ENCODE assay signal across 8 cellular contexts in genomic region chr12:11228268-11228879, GRCh38. TPM values are rescaled to one million over a fixed set of nuclear protein-coding genes. Genes with fewer than 3 reads are reported as not detected.
DNase-seq lines count a peak whose midpoint lies in the region; ATAC-seq, FAIRE-seq and TF ChIP-seq lines count a peak whose summit lies in the region.

No MANE protein-coding gene starts in this region.

- H3K9me3 Mint-ChIP-seq in mesothelial cell of epicardium = no peaks in the 10 kb centered on the region
- H3K9me3 Mint-ChIP-seq in activated T-helper 2 cell treated with anti-CD3 and anti-CD28 coated beads, Interferon-gamma antibody, Interleukin-2, Interleukin-4, amounts not matched to agents 10 μg/mL and 5 μg/mL and 100 μg/mL, durations not matched to agents 14 hours and 24 hours and 36 hours = no peaks in the 10 kb centered on the region

- H3K36me3 Mint-ChIP-seq in mesothelial cell of epicardium = no peaks in the 10 kb centered on the region
- H3K36me3 Mint-ChIP-seq in activated T-helper 2 cell treated with anti-CD3 and anti-CD28 coated beads, Interferon-gamma antibody, Interleukin-2, Interleukin-4, amounts not matched to agents 10 μg/mL and 5 μg/mL and 100 μg/mL, durations not matched to agents 14 hours and 24 hours and 36 hours (ENCODE audit: low read depth) = no peaks in the 10 kb centered on the region

- no peak for ATAC-seq in GM21619 (IDR thresholded peaks at IDR 0.05; ENCODE audit: unreplicated experiment)

- H3K27ac Mint-ChIP-seq in mesothelial cell of epicardium = no peak overlapping the region
- no peak overlapping the region for H3K27ac Mint-ChIP-seq in activated T-helper 2 cell treated with anti-CD3 and anti-CD28 coated beads, Interferon-gamma antibody, Interleukin-2, Interleukin-4, amounts not matched to agents 10 μg/mL and 5 μg/mL and 100 μg/mL, durations not matched to agents 14 hours and 24 hours and 36 hours

- FAIRE-seq in GM12891 (lab: Jason Lieb, UNC) (peak; percentile 91), RCC 7860 (lab: Jason Lieb, UNC) (no peak)

- TF ChIP-seq POLR2A in GM12891 (IDR thresholded peaks at IDR 0.05; ENCODE audit: low read depth, low read length) = no peak

- H3K27me3 Mint-ChIP-seq in mesothelial cell of epicardium (ENCODE audit: low read depth) = peaks cover 9% of the 10 kb centered on the region
- peaks cover 5% of the 10 kb centered on the region for H3K27me3 Mint-ChIP-seq in activated T-helper 2 cell treated with anti-CD3 and anti-CD28 coated beads, Interferon-gamma antibody, Interleukin-2, Interleukin-4, amounts not matched to agents 10 μg/mL and 5 μg/mL and 100 μg/mL, durations not matched to agents 14 hours and 24 hours and 36 hours (ENCODE audit: low read depth)

- H3K4me3 Mint-ChIP-seq in mesothelial cell of epicardium = no peak overlapping the region
- H3K4me3 Mint-ChIP-seq in activated T-helper 2 cell treated with anti-CD3 and anti-CD28 coated beads, Interferon-gamma antibody, Interleukin-2, Interleukin-4, amounts not matched to agents 10 μg/mL and 5 μg/mL and 100 μg/mL, durations not matched to agents 14 hours and 24 hours and 36 hours (ENCODE audit: low read depth) = no peak overlapping the region

- H3K4me3 ChIP-seq in choroid plexus epithelial cell (ENCODE audit: low read depth, low read length) = no peak overlapping the region

- intact Hi-C loops in activated T-helper 2 cell treated with anti-CD3 and anti-CD28 coated beads, Interferon-gamma antibody, Interleukin-2, Interleukin-4, amounts not matched to agents 10 μg/mL and 5 μg/mL and 100 μg/mL, durations not matched to agents 14 hours and 24 hours and 36 hours (cut with micrococcal nuclease) = loop anchor here (5.0 kb wide), 1 partner anchor 259 kb away; no protein-coding TSS in a partner anchor

- no peaks in the 10 kb centered on the region for H3K4me1 Mint-ChIP-seq in mesothelial cell of epicardium
- H3K4me1 Mint-ChIP-seq in activated T-helper 2 cell treated with anti-CD3 and anti-CD28 coated beads, Interferon-gamma antibody, Interleukin-2, Interleukin-4, amounts not matched to agents 10 μg/mL and 5 μg/mL and 100 μg/mL, durations not matched to agents 14 hours and 24 hours and 36 hours (ENCODE audit: low read depth) = no peaks in the 10 kb centered on the region

- DNase-seq in AML-193 (lab: John Stamatoyannopoulos, UW) (peak; percentile 39 to 58), GM12891 (ENCODE audit: insufficient read length, low spot score) (peak; percentile 14), HS-27A (ENCODE audit: low read depth) (peak; percentile 20), RCC 7860 (ENCODE audit: low spot score) (peak; percentile 14), choroid plexus epithelial cell (ENCODE audit: low read depth) (peak; percentile 83), mesothelial cell of epicardium (ENCODE audit: low spot score in 2 of 2, unreplicated experiment in 2 of 2) (peak in 1 of 2 experiments; percentile 40)
- DNase-seq in activated T-helper 2 cell treated with anti-CD3 and anti-CD28 coated beads, Interferon-gamma antibody, Interleukin-2, Interleukin-4, amounts not matched to agents 10 μg/mL and 5 μg/mL and 100 μg/mL, durations not matched to agents 14 hours and 24 hours and 36 hours (ENCODE audit: low spot score) = no peak

- TF ChIP-seq CTCF in choroid plexus epithelial cell (conservative IDR thresholded peaks at IDR 0.05; ENCODE audit: low read depth, low read length) (peak; percentile 94), mesothelial cell of epicardium (IDR thresholded peaks at IDR 0.05; ENCODE audit: unreplicated experiment) (peak; percentile 55)

TF ChIP-seq in GM12891, 5 proteins besides CTCF, POLR2A, EP300 and RAD21:
- TF ChIP-seq SPI1 (IDR thresholded peaks at IDR 0.05; ENCODE audit: low read depth, low read length) (peak; percentile 12; the same call in 1 of the 2 replicates), PAX5 (IDR thresholded peaks at IDR 0.05; ENCODE audit: insufficient read depth, low read length, severe bottlenecking) (no peak)

RNA-seq across cellular contexts. Expression of gene PRB3, which starts 41.1 kb away (rescaled TPM):
- polyA plus RNA-seq in GM12891 (2012; ENCODE audit: low read depth, missing spikeins) = not detected
- total RNA-seq in mesothelial cell of epicardium = not detected in 3 replicates
- total RNA-seq in activated T-helper 2 cell treated with anti-CD3 and anti-CD28 coated beads, Interferon-gamma antibody, Interleukin-2, Interleukin-4, amounts not matched to agents 10 μg/mL and 5 μg/mL and 100 μg/mL, durations not matched to agents 14 hours and 24 hours and 36 hours = not detected in 2 replicates

RNA-seq across cellular contexts. Expression of gene TAS2R42, which starts 41.6 kb away (rescaled TPM):
- not detected for polyA plus RNA-seq in GM12891 (2012; ENCODE audit: low read depth, missing spikeins)
- total RNA-seq in mesothelial cell of epicardium = not detected in 3 replicates
- not detected in 2 replicates for total RNA-seq in activated T-helper 2 cell treated with anti-CD3 and anti-CD28 coated beads, Interferon-gamma antibody, Interleukin-2, Interleukin-4, amounts not matched to agents 10 μg/mL and 5 μg/mL and 100 μg/mL, durations not matched to agents 14 hours and 24 hours and 36 hours

RNA-seq across cellular contexts. Expression of gene SMIM10L1, which starts 57.4 kb away (rescaled TPM):
- polyA plus RNA-seq in GM12891 (2012; ENCODE audit: low read depth, missing spikeins) = 6.6 TPM
- 11.8 to 12.6 TPM (median 12.3 TPM) in 3 replicates for total RNA-seq in mesothelial cell of epicardium
- total RNA-seq in activated T-helper 2 cell treated with anti-CD3 and anti-CD28 coated beads, Interferon-gamma antibody, Interleukin-2, Interleukin-4, amounts not matched to agents 10 μg/mL and 5 μg/mL and 100 μg/mL, durations not matched to agents 14 hours and 24 hours and 36 hours = 10.7 and 10.8 TPM in 2 replicates
